In genomic region chr18:35059280-35059927, GRCh38 we compare ENCODE assay signal across 23 cellular contexts. TPM values are rescaled to one million over a fixed set of nuclear protein-coding genes. Genes with fewer than 3 reads are reported as not detected.
DNase-seq lines count a peak whose midpoint lies in the region; ATAC-seq and TF ChIP-seq lines count a peak whose summit lies in the region.
"Had no signal": no experiment of that assay in that cellular context is flagged by ENCODE, and none has a peak within 500 bp of the region (broad histone marks: within the 10 kb centered on the region; RNA-seq: fewer than 3 reads in every experiment).

No MANE protein-coding gene starts in this region.

- H3K4me3 Mint-ChIP-seq in naive B cell (no peak overlapping the region), HFFc6 (no peak overlapping the region)
- H3K4me3 Mint-ChIP-seq: activated B cell treated with CpG ODN at 0.5 μM for 24 hours; activated CD4-positive, alpha-beta memory T cell treated with anti-CD3 and anti-CD28 coated beads, Interleukin-2, amount 10 ng/mL, durations not matched to agents 7 days and 5 days; stimulated activated naive CD8-positive, alpha-beta T cell treated with anti-CD3 and anti-CD28 coated beads, Interleukin-15, Interleukin-2, amounts not matched to agents 100 ng/mL and 50 ng/mL, for 24 hours had no signal

- H3K4me1 Mint-ChIP-seq in naive B cell (peaks cover 58 to 77% (median 66%) of the 10 kb centered on the region in 3 donors), HFFc6 (ENCODE audit: low read depth) (peaks cover 7% of the 10 kb centered on the region; the same call in 1 of the 2 replicates)
- H3K4me1 Mint-ChIP-seq: activated CD4-positive, alpha-beta memory T cell treated with anti-CD3 and anti-CD28 coated beads, Interleukin-2, amount 10 ng/mL, durations not matched to agents 7 days and 5 days had no signal

- H3K27ac Mint-ChIP-seq in naive B cell (peak overlapping the region in 4 of 6 donors; percentile 8 to 84 (median 60)), HFFc6 (no peak overlapping the region)
- H3K27ac Mint-ChIP-seq: activated B cell treated with CpG ODN at 0.5 μM for 24 hours; activated CD4-positive, alpha-beta memory T cell treated with anti-CD3 and anti-CD28 coated beads, Interleukin-2, amount 10 ng/mL, durations not matched to agents 7 days and 5 days; stimulated activated naive CD8-positive, alpha-beta T cell treated with anti-CD3 and anti-CD28 coated beads, Interleukin-15, Interleukin-2, amounts not matched to agents 100 ng/mL and 50 ng/mL, for 24 hours had no signal

- H3K27me3 Mint-ChIP-seq in naive B cell (no peaks in the 10 kb centered on the region), HFFc6 (ENCODE audit: insufficient read depth) (peaks cover 2% of the 10 kb centered on the region; the same call in 1 of the 2 replicates)
- H3K27me3 Mint-ChIP-seq: activated B cell treated with CpG ODN at 0.5 μM for 24 hours; activated CD4-positive, alpha-beta memory T cell treated with anti-CD3 and anti-CD28 coated beads, Interleukin-2, amount 10 ng/mL, durations not matched to agents 7 days and 5 days; stimulated activated naive CD8-positive, alpha-beta T cell treated with anti-CD3 and anti-CD28 coated beads, Interleukin-15, Interleukin-2, amounts not matched to agents 100 ng/mL and 50 ng/mL, for 24 hours had no signal

- H3K9me3 Mint-ChIP-seq in naive B cell (no peaks in the 10 kb centered on the region), HFFc6 (no peaks in the 10 kb centered on the region)
- H3K9me3 Mint-ChIP-seq: activated B cell treated with CpG ODN at 0.5 μM for 24 hours; stimulated activated naive CD8-positive, alpha-beta T cell treated with anti-CD3 and anti-CD28 coated beads, Interleukin-15, Interleukin-2, amounts not matched to agents 100 ng/mL and 50 ng/mL, for 24 hours had no signal

- in situ Hi-C loops in G401 (cut with HindIII; ENCODE audit: low sequenced_read_pairs) = no loop called here

- ATAC-seq in naive B cell (ENCODE audit: low read depth in 2 of 2) (no peak), GM21737 (IDR thresholded peaks at IDR 0.05; ENCODE audit: unreplicated experiment) (no peak)
- ATAC-seq: HCT116, Panc1 had no signal

- TF ChIP-seq CTCF in HFFc6 (IDR thresholded peaks at IDR 0.05) = no peak

- DNase-seq in G401 (ENCODE audit: low spot score) = peak; percentile 76
- DNase-seq in NCI-H510A (lab: John Stamatoyannopoulos, UW) = peak; percentile 57
- peak; percentile 64 for DNase-seq in fibroblast of gingiva (ENCODE audit: low read depth)
- no peak for DNase-seq in naive B cell
- DNase-seq in activated T-cell treated with anti-CD3 and anti-CD28 coated beads, Interleukin-2, amount 50 U/mL, for 1 hour = no peak
- no peak for DNase-seq in NCI-H1694 (lab: John Stamatoyannopoulos, UW)
- no peak for DNase-seq in HFFc6
- DNase-seq: activated B cell treated with CpG ODN at 0.5 μM for 24 hours; activated CD4-positive, alpha-beta memory T cell treated with anti-CD3 and anti-CD28 coated beads, Interleukin-2, amount 10 ng/mL, durations not matched to agents 7 days and 5 days; activated naive CD4-positive, alpha-beta T cell treated with Interleukin-2 at 50 U/mL for 16 hours; anterior cingulate cortex; effector CD8-positive, alpha-beta T cell; left cardiac atrium; NCI-H1092; NCI-H2107; posterior cingulate gyrus; stimulated activated CD4-positive, alpha-beta T cell treated with anti-CD3 and anti-CD28 coated beads, Interleukin-2, amount 100 ng/mL, for 24 hours; T-helper 2 cell; trophoblast cell had no signal

- H3K36me3 Mint-ChIP-seq in naive B cell (peaks cover 3 to 8% of the 10 kb centered on the region in 2 donors), HFFc6 (ENCODE audit: low read depth) (no peaks in the 10 kb centered on the region)

RNA-seq across cellular contexts. Expression of gene MAPRE2, which starts 18.2 kb away (rescaled TPM):
- 17.2 and 30.3 TPM in 2 replicates for total RNA-seq in G401 (2014; rRNA removed; shearing (Covaris generic))
- 100 to 1,000 TPM in 5 of 6 donors, 10 to 100 TPM in 1; 99.3 to 132 (median 105) TPM for polyA plus RNA-seq in naive B cell (ENCODE audit: low read depth in 6 of 6)
- total RNA-seq in HFFc6 (2021; fragmentation: NEBNext Ultra II Directional; extraction: Animal tissue kit (Norgen Biotek cat#: 25700)) = 10 to 100 TPM; 22.4 to 39.1 (median 24.4) TPM

Comparison
In these comparisons a context has a peak if more than half of its experiments do, and no peak if none do; other contexts are left out.
1. DNase-seq: peak in G401 (single experiment), NCI-H510A (single experiment) and fibroblast of gingiva (single experiment); none in naive B cell (single experiment), activated T-cell treated with anti-CD3 and anti-CD28 coated beads, Interleukin-2, amount 50 U/mL, for 1 hour (single experiment), NCI-H1694 (single experiment) and HFFc6 (single experiment).